Comparison of ENCODE assay signal across 21 cellular contexts in the genomic region with DNA sequence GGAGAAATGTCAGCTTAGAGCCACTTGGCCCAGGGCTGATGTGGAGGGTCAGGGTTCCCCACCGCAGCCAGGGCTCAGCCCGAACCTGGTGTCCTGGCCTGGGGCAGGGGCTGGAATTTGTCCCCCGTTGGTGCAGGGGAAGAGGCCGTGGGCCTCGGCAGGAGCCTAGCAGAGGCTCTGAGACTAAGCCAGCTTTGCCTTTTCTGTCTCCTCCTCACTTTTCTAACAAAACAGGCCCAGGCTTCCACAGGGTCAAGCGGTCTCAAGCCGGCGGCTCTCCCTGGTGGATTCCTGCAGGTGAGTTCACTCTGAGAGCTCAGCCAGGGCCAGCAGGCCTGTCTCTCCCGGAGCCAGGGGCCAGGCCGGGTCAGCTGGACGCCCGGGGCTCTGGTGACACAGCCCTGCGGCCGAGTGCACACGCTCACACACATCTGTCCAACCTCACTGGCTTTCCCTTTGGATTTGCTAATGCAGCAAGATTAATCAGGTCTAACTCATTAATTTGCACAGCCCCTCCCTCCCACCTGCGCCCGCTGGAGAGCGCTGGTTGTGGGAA. TPM values are rescaled to one million over a fixed set of nuclear protein-coding genes. Genes with fewer than 3 reads are reported as not detected.
"Had no signal": no experiment of that assay in that cellular context is flagged by ENCODE, and none has a peak within 500 bp of the region (broad histone marks: within the 10 kb centered on the region; RNA-seq: fewer than 3 reads in every experiment).

No MANE protein-coding gene starts in this region.

- ATAC-seq: activated CD8-positive, alpha-beta T cell treated with anti-CD3 and anti-CD28 coated beads for 36 hours; esophagus mucosa had no signal

- H3K79me2 ChIP-seq: hepatocyte had no signal

- H2AFZ ChIP-seq: hepatocyte had no signal

- H3K9me3 ChIP-seq: colonic mucosa, suprapubic skin had no signal

- H3K27ac ChIP-seq: colonic mucosa, hepatocyte, suprapubic skin had no signal

- H3K4me3 ChIP-seq: colonic mucosa, hepatocyte, suprapubic skin had no signal

- H3K27ac Mint-ChIP-seq: activated B cell treated with CpG ODN at 0.5 μM for 24 hours; activated CD8-positive, alpha-beta T cell treated with anti-CD3 and anti-CD28 coated beads for 36 hours; activated naive CD4-positive, alpha-beta T cell treated with anti-CD3 and anti-CD28 coated beads, Interleukin-2, amount 50 U/mL, for 24 hours; stimulated activated naive CD8-positive, alpha-beta T cell treated with anti-CD3 and anti-CD28 coated beads, Interleukin-15, Interleukin-2, amounts not matched to agents 100 ng/mL and 50 ng/mL, for 24 hours; type B pancreatic cell had no signal

- H3K36me3 ChIP-seq: colonic mucosa, suprapubic skin had no signal

- H3K4me2 ChIP-seq: hepatocyte had no signal

- H3K36me3 Mint-ChIP-seq: activated naive CD4-positive, alpha-beta T cell treated with anti-CD3 and anti-CD28 coated beads, Interleukin-2, amount 50 U/mL, for 24 hours; type B pancreatic cell had no signal

- DNase-seq: activated B cell treated with CpG ODN at 0.5 μM for 24 hours; activated CD4-positive, alpha-beta T cell treated with anti-CD3 and anti-CD28 coated beads for 48 hours; activated CD8-positive, alpha-beta T cell treated with anti-CD3 and anti-CD28 coated beads for 36 hours; activated effector memory CD4-positive, alpha-beta T cell treated with anti-CD3 and anti-CD28 coated beads, Interleukin-2, amount 50 U/mL, for 16 hours; activated T-cell treated with anti-CD3 and anti-CD28 coated beads, Interleukin-2, amount 50 U/mL, for 48 hours; central memory CD4-positive, alpha-beta T cell; colonic mucosa; kidney glomerular epithelial cell; midbrain; small intestine; stimulated activated CD4-positive, alpha-beta T cell treated with anti-CD3 and anti-CD28 coated beads, Interleukin-4, amount 100 ng/mL, for 4 hours; stimulated activated CD8-positive, alpha-beta memory T cell treated with anti-CD3 and anti-CD28 coated beads, Interleukin-4, amount 100 ng/mL, for 48 hours; T-helper 2 cell had no signal

- H3K4me3 Mint-ChIP-seq: activated B cell treated with CpG ODN at 0.5 μM for 24 hours; activated CD8-positive, alpha-beta T cell treated with anti-CD3 and anti-CD28 coated beads for 36 hours; activated naive CD4-positive, alpha-beta T cell treated with anti-CD3 and anti-CD28 coated beads, Interleukin-2, amount 50 U/mL, for 24 hours; stimulated activated naive CD8-positive, alpha-beta T cell treated with anti-CD3 and anti-CD28 coated beads, Interleukin-15, Interleukin-2, amounts not matched to agents 100 ng/mL and 50 ng/mL, for 24 hours; type B pancreatic cell had no signal

- H3K4me1 ChIP-seq: colonic mucosa had no signal

- H3K9me3 Mint-ChIP-seq: activated B cell treated with CpG ODN at 0.5 μM for 24 hours; activated CD8-positive, alpha-beta T cell treated with anti-CD3 and anti-CD28 coated beads for 36 hours; activated naive CD4-positive, alpha-beta T cell treated with anti-CD3 and anti-CD28 coated beads, Interleukin-2, amount 50 U/mL, for 24 hours; stimulated activated naive CD8-positive, alpha-beta T cell treated with anti-CD3 and anti-CD28 coated beads, Interleukin-15, Interleukin-2, amounts not matched to agents 100 ng/mL and 50 ng/mL, for 24 hours; type B pancreatic cell had no signal

- FAIRE-seq: small intestine, TTC549 had no signal

RNA-seq across cellular contexts. Expression of a gene that starts 2.9 kb away (rescaled TPM):
- total RNA-seq: activated B cell treated with CpG ODN at 0.5 μM for 24 hours; activated CD8-positive, alpha-beta T cell treated with anti-CD3 and anti-CD28 coated beads for 36 hours; esophagus mucosa; hepatocyte; myocyte; suprapubic skin had no signal
